9 cellular contexts compared by ENCODE assay signal in the genomic region with DNA sequence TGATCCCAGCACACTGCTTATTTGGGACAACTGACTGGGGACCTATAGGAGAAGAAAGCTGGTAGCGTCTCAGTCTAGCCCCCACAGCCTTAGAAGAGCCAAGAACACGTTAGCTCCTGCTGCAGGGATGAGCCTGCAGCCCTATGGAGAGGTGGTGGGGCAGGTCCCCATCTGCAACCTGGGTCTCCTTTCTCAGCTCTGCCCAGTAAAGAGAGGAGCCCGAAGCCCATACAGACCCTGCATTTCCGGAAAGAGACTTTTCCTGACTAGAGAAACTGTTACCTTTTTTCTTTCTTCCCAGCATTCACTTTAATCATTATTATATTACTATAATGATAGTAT. TPM values are rescaled to one million over a fixed set of nuclear protein-coding genes. Genes with fewer than 3 reads are reported as not detected.
DNase-seq lines count a peak whose midpoint lies in the region; ATAC-seq and TF ChIP-seq lines count a peak whose summit lies in the region.
"Had no signal": no experiment of that assay in that cellular context is flagged by ENCODE, and none has a peak within 500 bp of the region (broad histone marks: within the 10 kb centered on the region; RNA-seq: fewer than 3 reads in every experiment).

No MANE protein-coding gene starts in this region.

- H3K36me3 ChIP-seq in MG63 (peaks cover 39% of the 10 kb centered on the region), ectodermal cell (ENCODE audit: control insufficient read depth, insufficient read depth, low read length) (peaks cover 19% of the 10 kb centered on the region)

- H3K27ac ChIP-seq in ectodermal cell (ENCODE audit: insufficient read depth, low read depth, low read length, poor library complexity, severe bottlenecking), result no peak overlapping the region

- DNase-seq in MG63, result no peak
- DNase-seq in SHP77 treated with DMSO at 0.1 percent for 48 hours (lab: John Stamatoyannopoulos, UW), result no peak
- no peak for DNase-seq in A172 (ENCODE audit: low spot score)
- DNase-seq in NCI-H2227 treated with DMSO at 0.1 percent for 48 hours (lab: John Stamatoyannopoulos, UW), result no peak

- peaks cover 24% of the 10 kb centered on the region for H3K36me3 Mint-ChIP-seq in nephron (ENCODE audit: low read depth)

- H3K27me3 Mint-ChIP-seq in nephron (ENCODE audit: low read depth), result peaks cover 3% of the 10 kb centered on the region

- H3K4me3 ChIP-seq in MG63 (peak overlapping the region; percentile 98), ectodermal cell (ENCODE audit: insufficient read depth, low read depth, low read length) (peak overlapping the region; percentile 94)

- peaks cover 17% of the 10 kb centered on the region for H3K4me1 Mint-ChIP-seq in nephron

- H3K4me3 Mint-ChIP-seq in nephron, result peak overlapping the region; percentile 93 to 98 (median 93)

- peaks cover 8% of the 10 kb centered on the region for H3K4me1 ChIP-seq in ectodermal cell (ENCODE audit: control insufficient read depth, insufficient read depth, low read length)

- H3K9me3 ChIP-seq in MG63, result no peaks in the 10 kb centered on the region
- H3K9me3 ChIP-seq in ectodermal cell (ENCODE audit: control insufficient read depth, low read length), result no peaks in the 10 kb centered on the region

- no peaks in the 10 kb centered on the region for H3K9me3 Mint-ChIP-seq in nephron

- H3K27me3 ChIP-seq in MG63, result peaks cover 15% of the 10 kb centered on the region
- no peaks in the 10 kb centered on the region for H3K27me3 ChIP-seq in ectodermal cell (ENCODE audit: control insufficient read depth, insufficient read depth, low read length, poor library complexity, severe bottlenecking)

- ATAC-seq in GM21381 (IDR thresholded peaks at IDR 0.05; ENCODE audit: unreplicated experiment) (peak; percentile 8), GM19455 (IDR thresholded peaks at IDR 0.05; ENCODE audit: unreplicated experiment) (no peak)

- WGBS in ectodermal cell, 2 experiments, result 6 to 7% methylated on average over 4 of the region's 4 CpGs

- H3K27ac Mint-ChIP-seq in nephron, result peak overlapping the region; percentile 58 to 94 (median 94)

- no peak for TF ChIP-seq CTCF in nephron (IDR thresholded peaks at IDR 0.05; ENCODE audit: unreplicated experiment in 3 of 3)

RNA-seq across cellular contexts. Expression of a gene that starts 0.8 kb away (rescaled TPM):
- 27.4 and 30.4 TPM in 2 replicates for total RNA-seq in MG63 (2014; rRNA removed; shearing (Covaris generic); ENCODE audit: low replicate concordance)
- polyA plus RNA-seq in ectodermal cell (2013, experiment 1 of 4), result 45.3 TPM
- 39.9 TPM for polyA plus RNA-seq in ectodermal cell (2013, experiment 2 of 4)
- 30.4 TPM for polyA plus RNA-seq in ectodermal cell (2013, experiment 3 of 4)
- 34.4 TPM for polyA plus RNA-seq in ectodermal cell (2013, experiment 4 of 4)
- 28.1 and 32.5 TPM in 2 replicates for total RNA-seq in A172 (2014; rRNA removed; shearing (Covaris generic))

RNA-seq across cellular contexts. Expression of a gene that starts 32.0 kb away (rescaled TPM):
- not detected in 2 replicates for total RNA-seq in MG63 (2014; rRNA removed; shearing (Covaris generic); ENCODE audit: low replicate concordance)
- 1.1 TPM for polyA plus RNA-seq in ectodermal cell (2013, experiment 1 of 4)
- polyA plus RNA-seq in ectodermal cell (2013, experiment 2 of 4), result 0.43 TPM
- 0.64 TPM for polyA plus RNA-seq in ectodermal cell (2013, experiment 3 of 4)
- not detected for polyA plus RNA-seq in ectodermal cell (2013, experiment 4 of 4)
- not detected in 2 replicates for total RNA-seq in A172 (2014; rRNA removed; shearing (Covaris generic))
- total RNA-seq: subcutaneous adipose tissue had no signal

RNA-seq across cellular contexts. Expression of a gene that starts 52.1 kb away (rescaled TPM):
- 0.12 and 0.16 TPM in 2 replicates for total RNA-seq in MG63 (2014; rRNA removed; shearing (Covaris generic); ENCODE audit: low replicate concordance)
- polyA plus RNA-seq in ectodermal cell (2013, experiment 1 of 4), result 14.6 TPM
- polyA plus RNA-seq in ectodermal cell (2013, experiment 2 of 4), result 13.1 TPM
- 14.0 TPM for polyA plus RNA-seq in ectodermal cell (2013, experiment 3 of 4)
- 14.9 TPM for polyA plus RNA-seq in ectodermal cell (2013, experiment 4 of 4)
- total RNA-seq in A172 (2014; rRNA removed; shearing (Covaris generic)), result 0.05 and 0.36 TPM in 2 replicates
